In the genomic region with DNA sequence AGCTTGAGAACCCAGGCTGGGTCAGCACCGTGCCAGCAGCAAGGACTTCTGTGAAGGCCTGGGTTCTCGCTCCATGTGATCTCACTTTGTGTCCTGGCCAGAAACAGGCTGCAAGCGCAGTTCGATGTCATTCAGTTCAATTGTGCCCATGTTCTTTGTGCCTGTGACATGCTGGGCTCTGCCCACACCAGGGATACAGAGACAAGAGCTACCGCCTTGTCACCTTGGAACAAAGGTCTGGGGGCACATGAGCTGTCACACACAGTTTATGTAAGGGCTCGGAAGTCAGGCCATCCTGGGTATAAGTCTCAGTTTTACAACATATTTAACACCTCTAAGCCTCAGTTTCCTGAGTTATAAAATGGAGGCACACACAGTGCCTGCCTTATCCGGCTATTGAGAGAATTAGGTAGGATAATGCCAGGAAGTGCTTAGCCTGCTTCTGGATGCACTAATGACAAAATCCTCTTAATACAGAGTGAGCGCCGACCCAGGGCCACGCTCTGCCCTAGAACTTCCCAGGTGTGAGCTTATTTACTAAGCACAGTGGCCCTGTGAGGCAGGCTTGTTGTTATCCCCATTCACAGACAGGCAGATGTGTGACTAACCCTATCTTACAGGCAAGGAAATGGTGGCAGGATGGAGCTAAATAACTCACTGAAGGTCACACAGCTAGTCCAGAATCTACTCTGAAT, we compare ENCODE assay signal across 1 cellular context.
TF ChIP-seq lines count a peak whose summit lies in the region.

No MANE protein-coding gene starts in this region.

TF ChIP-seq in IMR-90, 13 proteins besides CTCF, POLR2A, EP300 and RAD21 (continued from another document):
- TF ChIP-seq, protein P1, sequence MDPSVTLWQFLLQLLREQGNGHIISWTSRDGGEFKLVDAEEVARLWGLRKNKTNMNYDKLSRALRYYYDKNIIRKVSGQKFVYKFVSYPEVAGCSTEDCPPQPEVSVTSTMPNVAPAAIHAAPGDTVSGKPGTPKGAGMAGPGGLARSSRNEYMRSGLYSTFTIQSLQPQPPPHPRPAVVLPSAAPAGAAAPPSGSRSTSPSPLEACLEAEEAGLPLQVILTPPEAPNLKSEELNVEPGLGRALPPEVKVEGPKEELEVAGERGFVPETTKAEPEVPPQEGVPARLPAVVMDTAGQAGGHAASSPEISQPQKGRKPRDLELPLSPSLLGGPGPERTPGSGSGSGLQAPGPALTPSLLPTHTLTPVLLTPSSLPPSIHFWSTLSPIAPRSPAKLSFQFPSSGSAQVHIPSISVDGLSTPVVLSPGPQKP (IDR thresholded peaks at IDR 0.05; ENCODE audit: borderline replicate concordance, low read depth, low read length) = no peak
- no peak for TF ChIP-seq CEBPB (IDR thresholded peaks at IDR 0.05; ENCODE audit: low read depth, low read length)
- TF ChIP-seq, protein P2, sequence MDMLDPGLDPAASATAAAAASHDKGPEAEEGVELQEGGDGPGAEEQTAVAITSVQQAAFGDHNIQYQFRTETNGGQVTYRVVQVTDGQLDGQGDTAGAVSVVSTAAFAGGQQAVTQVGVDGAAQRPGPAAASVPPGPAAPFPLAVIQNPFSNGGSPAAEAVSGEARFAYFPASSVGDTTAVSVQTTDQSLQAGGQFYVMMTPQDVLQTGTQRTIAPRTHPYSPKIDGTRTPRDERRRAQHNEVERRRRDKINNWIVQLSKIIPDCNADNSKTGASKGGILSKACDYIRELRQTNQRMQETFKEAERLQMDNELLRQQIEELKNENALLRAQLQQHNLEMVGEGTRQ (IDR thresholded peaks at IDR 0.05; ENCODE audit: low read depth, low read length) = no peak
